ENCODE assay signal across 1 cellular context in genomic region chr1:3249846-3250501, GRCh38.
TF ChIP-seq lines count a peak whose summit lies in the region.

No MANE protein-coding gene starts in this region.

TF ChIP-seq in HepG2, 621 proteins besides CTCF, POLR2A, EP300 and RAD21 (continued from another document and continues in another):
- TF ChIP-seq ZNF503 (CRISPR knock-in tag; IDR thresholded peaks at IDR 0.05) (no peak), ZNF570 (CRISPR knock-in tag; IDR thresholded peaks at IDR 0.05; ENCODE audit: borderline replicate concordance) (no peak), IKZF1 (IDR thresholded peaks at IDR 0.05) (no peak), ZMYM4 (CRISPR knock-in tag; IDR thresholded peaks at IDR 0.05) (no peak), MED1 (CRISPR knock-in tag; IDR thresholded peaks at IDR 0.05) (0 out of 2 replicates have a peak, but pooled peaks have one; percentile 58), NFIC (IDR thresholded peaks at IDR 0.05; ENCODE audit: low read length) (no peak), ELF1 (CRISPR knock-in tag; IDR thresholded peaks at IDR 0.05) (0 out of 2 replicates have a peak, but pooled peaks have one; percentile 27), ZNF713 (CRISPR knock-in tag; IDR thresholded peaks at IDR 0.05) (no peak), FOXA1 (IDR thresholded peaks at IDR 0.05) (no peak), FOXA1 (CRISPR knock-in tag; IDR thresholded peaks at IDR 0.05) (0 out of 2 replicates have a peak, but pooled peaks have one; percentile 9), SIN3B (IDR thresholded peaks at IDR 0.05; ENCODE audit: low read length) (no peak), GMEB1 (CRISPR knock-in tag; IDR thresholded peaks at IDR 0.05; ENCODE audit: borderline replicate concordance) (no peak), KDM3A (CRISPR knock-in tag; IDR thresholded peaks at IDR 0.05; ENCODE audit: low read depth) (no peak; the same call in 1 of the 2 replicates), ETV5 (CRISPR knock-in tag; IDR thresholded peaks at IDR 0.05; ENCODE audit: borderline replicate concordance) (no peak), ZMYM3 (CRISPR knock-in tag; IDR thresholded peaks at IDR 0.05) (peak; percentile 14; the same call in 1 of the 2 replicates), FOXP1 (IDR thresholded peaks at IDR 0.05) (no peak), FOXP1 (CRISPR knock-in tag; IDR thresholded peaks at IDR 0.05) (peak; percentile 23; the same call in 1 of the 2 replicates), PATZ1 (CRISPR knock-in tag; IDR thresholded peaks at IDR 0.05) (peak; percentile 95), ZNF180 (CRISPR knock-in tag; IDR thresholded peaks at IDR 0.05; ENCODE audit: borderline replicate concordance, low read depth) (no peak), ZFP36L2 (CRISPR knock-in tag; IDR thresholded peaks at IDR 0.05) (no peak), SNAPC5 (CRISPR knock-in tag; IDR thresholded peaks at IDR 0.05; ENCODE audit: borderline replicate concordance) (no peak), TRIM22 (IDR thresholded peaks at IDR 0.05) (no peak), ZNF557 (CRISPR knock-in tag; IDR thresholded peaks at IDR 0.05) (no peak), NCOA2 (CRISPR knock-in tag; IDR thresholded peaks at IDR 0.05) (peak; percentile 51; the same call in 1 of the 2 replicates), HDAC2 (CRISPR knock-in tag; IDR thresholded peaks at IDR 0.05) (peak; percentile 65), SNAI1 (CRISPR knock-in tag; IDR thresholded peaks at IDR 0.05; ENCODE audit: borderline replicate concordance) (no peak), IKZF4 (CRISPR knock-in tag; IDR thresholded peaks at IDR 0.05; ENCODE audit: borderline replicate concordance, low read depth, not compliant biosample characterization) (no peak), GPN1 (CRISPR knock-in tag; IDR thresholded peaks at IDR 0.05; ENCODE audit: borderline replicate concordance) (no peak)
- TF ChIP-seq, protein P1, sequence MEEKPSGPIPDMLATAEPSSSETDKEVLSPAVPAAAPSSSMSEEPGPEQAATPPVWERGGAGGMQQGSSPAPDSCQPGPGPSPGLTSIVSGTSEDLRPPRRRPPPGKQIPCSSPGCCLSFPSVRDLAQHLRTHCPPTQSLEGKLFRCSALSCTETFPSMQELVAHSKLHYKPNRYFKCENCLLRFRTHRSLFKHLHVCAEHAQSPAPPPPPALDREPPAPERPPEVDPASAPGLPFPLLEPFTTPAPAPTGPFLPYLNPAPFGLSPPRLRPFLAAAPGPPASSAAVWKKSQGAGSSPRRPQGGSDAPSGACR (CRISPR knock-in tag; IDR thresholded peaks at IDR 0.05), result no peak
- TF ChIP-seq, protein P2, sequence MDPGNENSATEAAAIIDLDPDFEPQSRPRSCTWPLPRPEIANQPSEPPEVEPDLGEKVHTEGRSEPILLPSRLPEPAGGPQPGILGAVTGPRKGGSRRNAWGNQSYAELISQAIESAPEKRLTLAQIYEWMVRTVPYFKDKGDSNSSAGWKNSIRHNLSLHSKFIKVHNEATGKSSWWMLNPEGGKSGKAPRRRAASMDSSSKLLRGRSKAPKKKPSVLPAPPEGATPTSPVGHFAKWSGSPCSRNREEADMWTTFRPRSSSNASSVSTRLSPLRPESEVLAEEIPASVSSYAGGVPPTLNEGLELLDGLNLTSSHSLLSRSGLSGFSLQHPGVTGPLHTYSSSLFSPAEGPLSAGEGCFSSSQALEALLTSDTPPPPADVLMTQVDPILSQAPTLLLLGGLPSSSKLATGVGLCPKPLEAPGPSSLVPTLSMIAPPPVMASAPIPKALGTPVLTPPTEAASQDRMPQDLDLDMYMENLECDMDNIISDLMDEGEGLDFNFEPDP (CRISPR knock-in tag; conservative IDR thresholded peaks at IDR 0.05), result no peak
- TF ChIP-seq, protein P3, sequence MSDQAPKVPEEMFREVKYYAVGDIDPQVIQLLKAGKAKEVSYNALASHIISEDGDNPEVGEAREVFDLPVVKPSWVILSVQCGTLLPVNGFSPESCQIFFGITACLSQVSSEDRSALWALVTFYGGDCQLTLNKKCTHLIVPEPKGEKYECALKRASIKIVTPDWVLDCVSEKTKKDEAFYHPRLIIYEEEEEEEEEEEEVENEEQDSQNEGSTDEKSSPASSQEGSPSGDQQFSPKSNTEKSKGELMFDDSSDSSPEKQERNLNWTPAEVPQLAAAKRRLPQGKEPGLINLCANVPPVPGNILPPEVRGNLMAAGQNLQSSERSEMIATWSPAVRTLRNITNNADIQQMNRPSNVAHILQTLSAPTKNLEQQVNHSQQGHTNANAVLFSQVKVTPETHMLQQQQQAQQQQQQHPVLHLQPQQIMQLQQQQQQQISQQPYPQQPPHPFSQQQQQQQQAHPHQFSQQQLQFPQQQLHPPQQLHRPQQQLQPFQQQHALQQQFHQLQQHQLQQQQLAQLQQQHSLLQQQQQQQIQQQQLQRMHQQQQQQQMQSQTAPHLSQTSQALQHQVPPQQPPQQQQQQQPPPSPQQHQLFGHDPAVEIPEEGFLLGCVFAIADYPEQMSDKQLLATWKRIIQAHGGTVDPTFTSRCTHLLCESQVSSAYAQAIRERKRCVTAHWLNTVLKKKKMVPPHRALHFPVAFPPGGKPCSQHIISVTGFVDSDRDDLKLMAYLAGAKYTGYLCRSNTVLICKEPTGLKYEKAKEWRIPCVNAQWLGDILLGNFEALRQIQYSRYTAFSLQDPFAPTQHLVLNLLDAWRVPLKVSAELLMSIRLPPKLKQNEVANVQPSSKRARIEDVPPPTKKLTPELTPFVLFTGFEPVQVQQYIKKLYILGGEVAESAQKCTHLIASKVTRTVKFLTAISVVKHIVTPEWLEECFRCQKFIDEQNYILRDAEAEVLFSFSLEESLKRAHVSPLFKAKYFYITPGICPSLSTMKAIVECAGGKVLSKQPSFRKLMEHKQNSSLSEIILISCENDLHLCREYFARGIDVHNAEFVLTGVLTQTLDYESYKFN (CRISPR knock-in tag; conservative IDR thresholded peaks at IDR 0.05), result peak; percentile 79
- TF ChIP-seq, protein P4, sequence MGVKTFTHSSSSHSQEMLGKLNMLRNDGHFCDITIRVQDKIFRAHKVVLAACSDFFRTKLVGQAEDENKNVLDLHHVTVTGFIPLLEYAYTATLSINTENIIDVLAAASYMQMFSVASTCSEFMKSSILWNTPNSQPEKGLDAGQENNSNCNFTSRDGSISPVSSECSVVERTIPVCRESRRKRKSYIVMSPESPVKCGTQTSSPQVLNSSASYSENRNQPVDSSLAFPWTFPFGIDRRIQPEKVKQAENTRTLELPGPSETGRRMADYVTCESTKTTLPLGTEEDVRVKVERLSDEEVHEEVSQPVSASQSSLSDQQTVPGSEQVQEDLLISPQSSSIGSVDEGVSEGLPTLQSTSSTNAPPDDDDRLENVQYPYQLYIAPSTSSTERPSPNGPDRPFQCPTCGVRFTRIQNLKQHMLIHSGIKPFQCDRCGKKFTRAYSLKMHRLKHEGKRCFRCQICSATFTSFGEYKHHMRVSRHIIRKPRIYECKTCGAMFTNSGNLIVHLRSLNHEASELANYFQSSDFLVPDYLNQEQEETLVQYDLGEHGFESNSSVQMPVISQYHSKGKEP (CRISPR knock-in tag; IDR thresholded peaks at IDR 0.05), result no peak
- TF ChIP-seq, protein P5, sequence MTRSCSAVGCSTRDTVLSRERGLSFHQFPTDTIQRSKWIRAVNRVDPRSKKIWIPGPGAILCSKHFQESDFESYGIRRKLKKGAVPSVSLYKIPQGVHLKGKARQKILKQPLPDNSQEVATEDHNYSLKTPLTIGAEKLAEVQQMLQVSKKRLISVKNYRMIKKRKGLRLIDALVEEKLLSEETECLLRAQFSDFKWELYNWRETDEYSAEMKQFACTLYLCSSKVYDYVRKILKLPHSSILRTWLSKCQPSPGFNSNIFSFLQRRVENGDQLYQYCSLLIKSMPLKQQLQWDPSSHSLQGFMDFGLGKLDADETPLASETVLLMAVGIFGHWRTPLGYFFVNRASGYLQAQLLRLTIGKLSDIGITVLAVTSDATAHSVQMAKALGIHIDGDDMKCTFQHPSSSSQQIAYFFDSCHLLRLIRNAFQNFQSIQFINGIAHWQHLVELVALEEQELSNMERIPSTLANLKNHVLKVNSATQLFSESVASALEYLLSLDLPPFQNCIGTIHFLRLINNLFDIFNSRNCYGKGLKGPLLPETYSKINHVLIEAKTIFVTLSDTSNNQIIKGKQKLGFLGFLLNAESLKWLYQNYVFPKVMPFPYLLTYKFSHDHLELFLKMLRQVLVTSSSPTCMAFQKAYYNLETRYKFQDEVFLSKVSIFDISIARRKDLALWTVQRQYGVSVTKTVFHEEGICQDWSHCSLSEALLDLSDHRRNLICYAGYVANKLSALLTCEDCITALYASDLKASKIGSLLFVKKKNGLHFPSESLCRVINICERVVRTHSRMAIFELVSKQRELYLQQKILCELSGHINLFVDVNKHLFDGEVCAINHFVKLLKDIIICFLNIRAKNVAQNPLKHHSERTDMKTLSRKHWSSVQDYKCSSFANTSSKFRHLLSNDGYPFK (CRISPR knock-in tag; IDR thresholded peaks at IDR 0.05; ENCODE audit: borderline replicate concordance), result no peak
- TF ChIP-seq, protein P6, sequence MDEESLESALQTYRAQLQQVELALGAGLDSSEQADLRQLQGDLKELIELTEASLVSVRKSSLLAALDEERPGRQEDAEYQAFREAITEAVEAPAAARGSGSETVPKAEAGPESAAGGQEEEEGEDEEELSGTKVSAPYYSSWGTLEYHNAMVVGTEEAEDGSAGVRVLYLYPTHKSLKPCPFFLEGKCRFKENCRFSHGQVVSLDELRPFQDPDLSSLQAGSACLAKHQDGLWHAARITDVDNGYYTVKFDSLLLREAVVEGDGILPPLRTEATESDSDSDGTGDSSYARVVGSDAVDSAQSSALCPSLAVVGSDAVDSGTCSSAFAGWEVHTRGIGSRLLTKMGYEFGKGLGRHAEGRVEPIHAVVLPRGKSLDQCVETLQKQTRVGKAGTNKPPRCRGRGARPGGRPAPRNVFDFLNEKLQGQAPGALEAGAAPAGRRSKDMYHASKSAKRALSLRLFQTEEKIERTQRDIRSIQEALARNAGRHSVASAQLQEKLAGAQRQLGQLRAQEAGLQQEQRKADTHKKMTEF (CRISPR knock-in tag; IDR thresholded peaks at IDR 0.05), result no peak
- TF ChIP-seq, protein P7, sequence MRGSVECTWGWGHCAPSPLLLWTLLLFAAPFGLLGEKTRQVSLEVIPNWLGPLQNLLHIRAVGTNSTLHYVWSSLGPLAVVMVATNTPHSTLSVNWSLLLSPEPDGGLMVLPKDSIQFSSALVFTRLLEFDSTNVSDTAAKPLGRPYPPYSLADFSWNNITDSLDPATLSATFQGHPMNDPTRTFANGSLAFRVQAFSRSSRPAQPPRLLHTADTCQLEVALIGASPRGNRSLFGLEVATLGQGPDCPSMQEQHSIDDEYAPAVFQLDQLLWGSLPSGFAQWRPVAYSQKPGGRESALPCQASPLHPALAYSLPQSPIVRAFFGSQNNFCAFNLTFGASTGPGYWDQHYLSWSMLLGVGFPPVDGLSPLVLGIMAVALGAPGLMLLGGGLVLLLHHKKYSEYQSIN (CRISPR knock-in tag; IDR thresholded peaks at IDR 0.05; ENCODE audit: borderline replicate concordance), result no peak
- TF ChIP-seq, protein P8, sequence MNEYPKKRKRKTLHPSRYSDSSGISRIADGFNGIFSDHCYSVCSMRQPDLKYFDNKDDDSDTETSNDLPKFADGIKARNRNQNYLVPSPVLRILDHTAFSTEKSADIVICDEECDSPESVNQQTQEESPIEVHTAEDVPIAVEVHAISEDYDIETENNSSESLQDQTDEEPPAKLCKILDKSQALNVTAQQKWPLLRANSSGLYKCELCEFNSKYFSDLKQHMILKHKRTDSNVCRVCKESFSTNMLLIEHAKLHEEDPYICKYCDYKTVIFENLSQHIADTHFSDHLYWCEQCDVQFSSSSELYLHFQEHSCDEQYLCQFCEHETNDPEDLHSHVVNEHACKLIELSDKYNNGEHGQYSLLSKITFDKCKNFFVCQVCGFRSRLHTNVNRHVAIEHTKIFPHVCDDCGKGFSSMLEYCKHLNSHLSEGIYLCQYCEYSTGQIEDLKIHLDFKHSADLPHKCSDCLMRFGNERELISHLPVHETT (CRISPR knock-in tag; conservative IDR thresholded peaks at IDR 0.05), result no peak
